In the genomic region with DNA sequence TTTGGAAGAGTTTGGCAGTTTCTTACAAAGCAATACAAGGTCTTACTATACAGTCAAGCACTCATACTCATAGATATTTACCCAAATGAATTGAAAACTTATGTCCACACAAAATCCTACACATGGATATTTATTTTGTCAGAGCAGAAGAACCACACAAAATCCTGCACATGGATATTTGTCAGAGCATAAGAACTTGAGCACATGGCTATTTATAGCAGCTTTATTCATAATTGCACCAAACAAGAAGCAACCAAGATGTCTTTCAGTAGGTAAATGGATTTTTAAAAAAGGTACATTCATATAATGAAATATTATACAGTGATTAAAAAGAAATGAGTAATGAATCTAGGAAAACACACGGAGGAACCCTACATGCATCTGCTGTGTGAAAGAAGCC, we compare ENCODE assay signal across 1 cellular context.
TF ChIP-seq lines count a peak whose summit lies in the region.

No MANE protein-coding gene starts in this region.

TF ChIP-seq in IMR-90, 13 proteins besides CTCF, POLR2A, EP300 and RAD21 (continued from another document):
- TF ChIP-seq RCOR1 (IDR thresholded peaks at IDR 0.05; ENCODE audit: insufficient replicate concordance, low read length), result no peak
- TF ChIP-seq NFE2L2 (IDR thresholded peaks at IDR 0.05; ENCODE audit: low read depth, low read length), result no peak
- TF ChIP-seq, protein P1, sequence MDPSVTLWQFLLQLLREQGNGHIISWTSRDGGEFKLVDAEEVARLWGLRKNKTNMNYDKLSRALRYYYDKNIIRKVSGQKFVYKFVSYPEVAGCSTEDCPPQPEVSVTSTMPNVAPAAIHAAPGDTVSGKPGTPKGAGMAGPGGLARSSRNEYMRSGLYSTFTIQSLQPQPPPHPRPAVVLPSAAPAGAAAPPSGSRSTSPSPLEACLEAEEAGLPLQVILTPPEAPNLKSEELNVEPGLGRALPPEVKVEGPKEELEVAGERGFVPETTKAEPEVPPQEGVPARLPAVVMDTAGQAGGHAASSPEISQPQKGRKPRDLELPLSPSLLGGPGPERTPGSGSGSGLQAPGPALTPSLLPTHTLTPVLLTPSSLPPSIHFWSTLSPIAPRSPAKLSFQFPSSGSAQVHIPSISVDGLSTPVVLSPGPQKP (IDR thresholded peaks at IDR 0.05; ENCODE audit: borderline replicate concordance, low read depth, low read length), result no peak
- TF ChIP-seq RFX5 (IDR thresholded peaks at IDR 0.05; ENCODE audit: low read depth, low read length), result no peak
- TF ChIP-seq, protein P2, sequence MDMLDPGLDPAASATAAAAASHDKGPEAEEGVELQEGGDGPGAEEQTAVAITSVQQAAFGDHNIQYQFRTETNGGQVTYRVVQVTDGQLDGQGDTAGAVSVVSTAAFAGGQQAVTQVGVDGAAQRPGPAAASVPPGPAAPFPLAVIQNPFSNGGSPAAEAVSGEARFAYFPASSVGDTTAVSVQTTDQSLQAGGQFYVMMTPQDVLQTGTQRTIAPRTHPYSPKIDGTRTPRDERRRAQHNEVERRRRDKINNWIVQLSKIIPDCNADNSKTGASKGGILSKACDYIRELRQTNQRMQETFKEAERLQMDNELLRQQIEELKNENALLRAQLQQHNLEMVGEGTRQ (IDR thresholded peaks at IDR 0.05; ENCODE audit: low read depth, low read length), result no peak
- no peak for TF ChIP-seq SMC3 (IDR thresholded peaks at IDR 0.05; ENCODE audit: low read depth, low read length)
- TF ChIP-seq MAZ (IDR thresholded peaks at IDR 0.05; ENCODE audit: borderline replicate concordance, low read depth, low read length), result no peak
